Comparison of ENCODE assay signal across 8 cellular contexts in the genomic region with DNA sequence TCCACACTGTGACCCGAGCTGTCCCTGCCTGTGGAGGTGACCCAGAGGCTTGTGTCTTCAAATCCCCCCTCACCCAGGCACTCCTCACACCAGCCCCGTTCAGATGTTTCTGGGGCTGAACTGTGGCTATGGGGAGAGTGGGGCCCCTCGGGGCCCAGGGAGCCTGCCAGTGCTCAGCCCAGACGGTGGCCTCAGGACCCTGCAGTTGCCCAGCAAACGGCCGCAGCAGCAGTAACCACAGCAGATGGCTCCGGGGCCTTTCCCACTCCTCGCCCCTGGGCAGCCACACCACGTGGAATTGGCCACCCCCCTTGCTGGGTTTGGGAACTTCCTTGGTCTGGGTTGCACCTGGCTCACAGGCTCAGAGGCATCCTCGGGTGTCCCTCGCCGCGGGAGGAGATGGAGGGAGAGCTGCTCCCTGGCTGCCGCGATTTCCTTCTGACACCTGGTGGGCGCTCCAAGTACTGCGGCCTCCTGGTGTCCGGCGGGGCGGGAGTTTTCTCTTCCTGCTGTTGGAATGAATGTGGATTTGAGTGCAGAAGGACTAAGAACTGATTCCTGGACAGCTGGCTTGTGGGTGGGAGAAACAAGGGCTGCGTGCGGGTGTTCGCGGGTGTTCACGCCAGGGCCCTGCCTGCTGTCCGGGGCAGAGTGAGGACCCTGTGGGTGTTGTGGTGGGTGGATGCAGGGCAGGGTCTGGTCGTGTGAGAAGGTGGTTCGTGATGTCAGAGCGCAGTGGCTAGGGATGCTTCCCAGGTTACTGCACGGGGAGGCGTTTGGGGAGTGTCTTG.
DNase-seq lines count a peak whose midpoint lies in the region; ATAC-seq and TF ChIP-seq lines count a peak whose summit lies in the region.

No MANE protein-coding gene starts in this region.

- no peaks in the 10 kb centered on the region for H3K36me3 Mint-ChIP-seq in activated T-helper 17 cell treated with anti-CD3 and anti-CD28 coated beads, Interleukin-2, amount 50 U/mL, for 72 hours (ENCODE audit: low read depth)

- CTCF ChIA-PET in GM10248 (lab: Yijun Ruan, JAX), result interaction anchor here (1.4 kb wide), 1 partner anchor 290 kb away, joined by 6 read pairs; no protein-coding TSS in a partner anchor

- POLR2A ChIA-PET in GM10248 (lab: Yijun Ruan, JAX), result no interaction called here

- no peak overlapping the region for H3K4me3 Mint-ChIP-seq in activated T-helper 17 cell treated with anti-CD3 and anti-CD28 coated beads, Interleukin-2, amount 50 U/mL, for 72 hours

- H3K9me3 Mint-ChIP-seq in activated T-helper 17 cell treated with anti-CD3 and anti-CD28 coated beads, Interleukin-2, amount 50 U/mL, for 72 hours, result no peaks in the 10 kb centered on the region

- intact Hi-C loops in posterior vena cava (cut with DNase I), result loop anchor here (2.0 to 5.0 kb wide), 4 partner anchors 37 to 292 kb away; no protein-coding TSS in a partner anchor

- peak; percentile 50 for DNase-seq in A172 (ENCODE audit: low spot score)
- DNase-seq in GM10248 (ENCODE audit: extremely low spot score), result peak; percentile 56
- peak; percentile 88 for DNase-seq in NCI-H82 (lab: John Stamatoyannopoulos, UW)
- DNase-seq in glomerular visceral epithelial cell (ENCODE audit: extremely low spot score), result peak; percentile 65
- DNase-seq in posterior vena cava (ENCODE audit: low spot score), result peak; percentile 90
- DNase-seq in AML-193 (lab: John Stamatoyannopoulos, UW), result no peak

- no peaks in the 10 kb centered on the region for H3K27me3 Mint-ChIP-seq in activated T-helper 17 cell treated with anti-CD3 and anti-CD28 coated beads, Interleukin-2, amount 50 U/mL, for 72 hours

- H3K4me1 Mint-ChIP-seq in activated T-helper 17 cell treated with anti-CD3 and anti-CD28 coated beads, Interleukin-2, amount 50 U/mL, for 72 hours, result no peaks in the 10 kb centered on the region

- H3K27ac Mint-ChIP-seq in activated T-helper 17 cell treated with anti-CD3 and anti-CD28 coated beads, Interleukin-2, amount 50 U/mL, for 72 hours, result peak overlapping the region; percentile 26

- peak; percentile 42 for TF ChIP-seq CTCF in GM10248 (IDR thresholded peaks at IDR 0.05; ENCODE audit: control extremely low read depth, extremely low read depth, low read depth, missing control alignments)

- no peak for ATAC-seq in activated T-helper 17 cell treated with anti-CD3 and anti-CD28 coated beads, Interleukin-2, amount 50 U/mL, for 72 hours (replicated peaks)
- ATAC-seq in HG03460 (IDR thresholded peaks at IDR 0.05; ENCODE audit: unreplicated experiment), result no peak

Comparison
In these comparisons a context has a peak if more than half of its experiments do, and no peak if none do; other contexts are left out.
1. DNase-seq: peak in A172 (single experiment), GM10248 (single experiment), NCI-H82 (single experiment), glomerular visceral epithelial cell (single experiment) and posterior vena cava (single experiment); none in AML-193 (0 of 2).